ENCODE assay signal across 23 cellular contexts in the genomic region with DNA sequence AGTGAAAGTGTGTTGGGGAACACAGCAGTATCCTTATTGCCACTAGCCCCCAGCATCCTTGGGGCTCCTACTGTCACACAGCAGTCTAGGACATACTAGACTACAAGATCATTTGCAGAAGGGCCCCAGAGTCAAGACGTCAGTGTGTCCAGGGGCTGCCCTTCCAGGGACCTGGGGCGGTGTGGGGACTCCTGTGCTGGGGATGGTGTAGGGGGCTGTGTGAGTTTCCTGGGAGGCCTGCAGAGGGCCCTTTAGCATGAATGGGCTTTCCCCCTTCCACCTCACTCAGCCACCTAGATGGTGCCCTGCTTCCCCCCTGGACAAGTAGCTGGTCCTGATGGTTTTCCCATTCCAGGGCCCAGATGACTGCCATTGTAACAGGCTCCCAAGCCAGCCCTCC. TPM values are rescaled to one million over a fixed set of nuclear protein-coding genes. Genes with fewer than 3 reads are reported as not detected.
DNase-seq lines count a peak whose midpoint lies in the region; ATAC-seq, FAIRE-seq and TF ChIP-seq lines count a peak whose summit lies in the region.
"Had no signal": no experiment of that assay in that cellular context is flagged by ENCODE, and none has a peak within 500 bp of the region (broad histone marks: within the 10 kb centered on the region; RNA-seq: fewer than 3 reads in every experiment).

No MANE protein-coding gene starts in this region.

- WGBS in K562 (ENCODE audit: insufficient coverage, low coverage, missing lambda C conversion rate) = 0% methylated on average over 2 of the region's 2 CpGs
- no CpG with 5 or more reads among the region's 2 CpGs for WGBS in neuronal stem cell (ENCODE audit: extremely low coverage in 2 of 2, insufficient read length in 2 of 2, insufficient replicate concordance in 1 of 2), 2 donors

- BruUV-seq in K562 (replicated peaks; lab: Mats Ljungman, UMichigan) = no TSS peak

- no peak overlapping the region for H2BK15ac ChIP-seq in neuronal stem cell (ENCODE audit: low read length)

- peak overlapping the region; percentile 85 for H2AK5ac ChIP-seq in neuronal stem cell (ENCODE audit: low read depth, low read length)

- intact Hi-C loops in K562 (cut with micrococcal nuclease) = loop anchor here (5.0 to 10.0 kb wide), 3 partner anchors 74 to 476 kb away; partner anchors contain the start of genes CACNA1S and KIF14

- H3K4me1 ChIP-seq in K562 (replicated peaks in 1 of 2; ENCODE audit: control insufficient read depth in 2 of 2, insufficient read depth in 2 of 2, low read length in 2 of 2) (0 out of 5 replicates have a peak, but pooled peaks cover 0 to 2% of the 10 kb centered on the region in 2 experiments), neuronal stem cell (ENCODE audit: control insufficient read depth in 2 of 2, insufficient read depth in 1 of 2, low read depth in 1 of 2, low read length in 2 of 2) (peaks cover 10 to 14% of the 10 kb centered on the region in 2 donors)
- H3K4me1 ChIP-seq: Caco-2 had no signal

- no peak overlapping the region for H3K27ac ChIP-seq in WERI-Rb-1
- no peak overlapping the region for H3K27ac ChIP-seq in K562 (ENCODE audit: extremely low read depth, low read depth, low read length)
- no peak overlapping the region for H3K27ac ChIP-seq in neuronal stem cell (replicated peaks; ENCODE audit: low read length)
- H3K27ac ChIP-seq in RWPE1 = no peak overlapping the region
- H3K27ac ChIP-seq: 22Rv1, A549, C4-2B had no signal

- no peaks in the 10 kb centered on the region for H3K36me3 ChIP-seq in WERI-Rb-1
- H3K36me3 ChIP-seq in K562 (ENCODE audit: control insufficient read depth, insufficient read depth, low read length) = no peaks in the 10 kb centered on the region
- H3K36me3 ChIP-seq in neuronal stem cell (replicated peaks in 1 of 2; ENCODE audit: control insufficient read depth in 2 of 2, insufficient read depth in 2 of 2, low read length in 2 of 2) = no peaks in the 10 kb centered on the region
- H3K36me3 ChIP-seq: BLaER1 treated with 17β-estradiol and CSF1 and Interleukin-3, amounts not matched to agents 10 nM and 100 nM had no signal

- no peak for TF ChIP-seq POLR2A in K562 (conservative IDR thresholded peaks at IDR 0.05)

- H3K23ac ChIP-seq in neuronal stem cell (ENCODE audit: low read depth, low read length, poor library complexity) = no peak overlapping the region

- DNase-seq in WERI-Rb-1 (no peak), K562 (ENCODE audit: extremely low read depth in 1 of 4, low spot score in 3 of 4) (no peak), neuronal stem cell (ENCODE audit: low spot score) (no peak), HUDEP-2 (lab: John Stamatoyannopoulos, UW; ENCODE audit: unreplicated experiment in 76 of 76) (no peak), RWPE1 (ENCODE audit: low spot score) (no peak)
- DNase-seq in stimulated activated effector memory CD8-positive, alpha-beta T cell treated with anti-CD3 and anti-CD28 coated beads, Interleukin-12 subunit alpha, Interleukin-12 subunit beta, amount 100 ng/mL, for 72 hours (ENCODE audit: low spot score in 2 of 2) = no peak
- DNase-seq: AML-193; Caco-2; Calu3; CD4-positive, alpha-beta T cell; CD8-positive, alpha-beta T cell; DMS79 treated with DMSO at 0.1 percent for 48 hours; GF-D8 had no signal

- no peak overlapping the region for H2BK120ac ChIP-seq in neuronal stem cell (ENCODE audit: low read depth, low read length)

- H3K4ac ChIP-seq in neuronal stem cell (ENCODE audit: low read length) = no peak overlapping the region

- TF ChIP-seq CTCF in WERI-Rb-1 (IDR thresholded peaks at IDR 0.05; ENCODE audit: low read depth, low read length) = 0 out of 2 replicates have a peak, but pooled peaks have one; percentile 18
- TF ChIP-seq CTCF in K562 (IDR thresholded peaks at IDR 0.05 in 2 of 3, conservative IDR thresholded peaks at IDR 0.05 in 1 of 3; ENCODE audit: insufficient read depth in 2 of 3, low read depth in 1 of 3, low read length in 3 of 3) = no peak
- TF ChIP-seq CTCF in RWPE1 (conservative IDR thresholded peaks at IDR 0.05; ENCODE audit: low read depth) = no peak

- no peaks in the 10 kb centered on the region for H3K9me1 ChIP-seq in K562 (ENCODE audit: control insufficient read depth, insufficient read depth, low read length)

- no peak overlapping the region for H3K9ac ChIP-seq in K562 (ENCODE audit: insufficient read depth in 1 of 2, low read depth in 2 of 2, low read length in 2 of 2)
- no peak overlapping the region for H3K9ac ChIP-seq in neuronal stem cell (ENCODE audit: low read depth, low read length, poor library complexity)
- H3K9ac ChIP-seq: BLaER1 treated with 17β-estradiol and CSF1 and Interleukin-3, amounts not matched to agents 10 nM and 100 nM had no signal

- in situ Hi-C loops in K562 (cut with MboI) = loop anchor here (5.0 kb wide), 1 partner anchor 64 kb away; no protein-coding TSS in a partner anchor

- H2BK12ac ChIP-seq in neuronal stem cell (ENCODE audit: low read length) = peak overlapping the region; percentile 63

- CTCF ChIA-PET in K562 (lab: Yijun Ruan, JAX; ENCODE audit: low intra/inter-chr PET ratio) = interaction anchor here (4.3 kb wide), 1 partner anchor 69 kb away, joined by 76 read pairs; no protein-coding TSS in a partner anchor
- CTCF ChIA-PET in RWPE1 (lab: Yijun Ruan, JAX) = interaction anchor here (0.5 to 2.4 kb wide), 4 partner anchors 17 to 176 kb away, joined by 3 to 39 read pairs (median 4); no protein-coding TSS in a partner anchor

- no peak overlapping the region for H3K4me3 ChIP-seq in WERI-Rb-1 (ENCODE audit: low read depth, low read length)
- no peak overlapping the region for H3K4me3 ChIP-seq in K562
- no peak overlapping the region for H3K4me3 ChIP-seq in neuronal stem cell (ENCODE audit: low read length in 2 of 2)
- H3K4me3 ChIP-seq: A549; BLaER1 treated with 17β-estradiol and CSF1 and Interleukin-3, amounts not matched to agents 10 nM and 100 nM; GM12878 had no signal

- H4K20me1 ChIP-seq in K562 (replicated peaks; ENCODE audit: control insufficient read depth, insufficient read depth, low read length) = 0 out of 2 replicates have a peak, but pooled peaks cover 3% of the 10 kb centered on the region

- FAIRE-seq in K562 (lab: Jason Lieb, UNC) = no peak
- FAIRE-seq: A549, D721Med, G401.6, GM12878, GM12892 had no signal

- H3K4me1 Mint-ChIP-seq in stimulated activated effector memory CD8-positive, alpha-beta T cell treated with anti-CD3 and anti-CD28 coated beads, Interleukin-12 subunit alpha, Interleukin-12 subunit beta, amount 100 ng/mL, for 72 hours = no peaks in the 10 kb centered on the region

- no peaks in the 10 kb centered on the region for H3K79me2 ChIP-seq in K562 (ENCODE audit: control insufficient read depth, insufficient read depth, low read length)

- POLR2A ChIA-PET in K562 (lab: Yijun Ruan, JAX) (no interaction called here), RWPE1 (lab: Yijun Ruan, JAX; ENCODE audit: low non-redundant PET) (interaction anchor here (0.7 kb wide), 1 partner anchor 73 kb away, joined by 3 read pairs; no protein-coding TSS in a partner anchor)

- H3K79me1 ChIP-seq in neuronal stem cell (ENCODE audit: low read depth, low read length) = no peaks in the 10 kb centered on the region

- no peak overlapping the region for H2AFZ ChIP-seq in K562 (ENCODE audit: low read depth, low read length)
- H2AFZ ChIP-seq in neuronal stem cell (ENCODE audit: low read length) = no peak overlapping the region

- H4K8ac ChIP-seq in neuronal stem cell (ENCODE audit: low read depth, low read length) = no peak overlapping the region

- TF ChIP-seq RAD21 in K562 (CRISPR knock-in tag; conservative IDR thresholded peaks at IDR 0.05 in 1 of 2, IDR thresholded peaks at IDR 0.05 in 1 of 2) = no peak

- H3K27me3 ChIP-seq in WERI-Rb-1 (ENCODE audit: insufficient read depth, low read depth, severe bottlenecking) (no peaks in the 10 kb centered on the region), K562 (ENCODE audit: control insufficient read depth in 2 of 2, insufficient read depth in 2 of 2, low read length in 2 of 2) (peaks cover 9 to 19% of the 10 kb centered on the region in 2 experiments), neuronal stem cell (ENCODE audit: control insufficient read depth in 3 of 3, insufficient read depth in 3 of 3, low read depth in 1 of 3, low read length in 3 of 3) (peaks cover 0 to 10% (median 0%) of the 10 kb centered on the region in 3 experiments)

- no peaks in the 10 kb centered on the region for H3K9me3 Mint-ChIP-seq in stimulated activated effector memory CD8-positive, alpha-beta T cell treated with anti-CD3 and anti-CD28 coated beads, Interleukin-12 subunit alpha, Interleukin-12 subunit beta, amount 100 ng/mL, for 72 hours
- H3K9me3 Mint-ChIP-seq: CD4-positive, alpha-beta T cell; CD8-positive, alpha-beta T cell had no signal

- ATAC-seq in K562 (peak; percentile 10; the same call in 1 of the 3 replicates), GM19023 (IDR thresholded peaks at IDR 0.05; ENCODE audit: unreplicated experiment) (no peak)
- ATAC-seq in stimulated activated effector memory CD8-positive, alpha-beta T cell treated with anti-CD3 and anti-CD28 coated beads, Interleukin-12 subunit alpha, Interleukin-12 subunit beta, amount 100 ng/mL, for 72 hours = no peak
- ATAC-seq: A549; CD8-positive, alpha-beta T cell; GM12878 had no signal

- no peak overlapping the region for H3K4me3 Mint-ChIP-seq in stimulated activated effector memory CD8-positive, alpha-beta T cell treated with anti-CD3 and anti-CD28 coated beads, Interleukin-12 subunit alpha, Interleukin-12 subunit beta, amount 100 ng/mL, for 72 hours
- H3K4me3 Mint-ChIP-seq: B cell; CD4-positive, alpha-beta T cell; CD8-positive, alpha-beta T cell had no signal

- H3K27ac Mint-ChIP-seq in stimulated activated effector memory CD8-positive, alpha-beta T cell treated with anti-CD3 and anti-CD28 coated beads, Interleukin-12 subunit alpha, Interleukin-12 subunit beta, amount 100 ng/mL, for 72 hours = peak overlapping the region; percentile 7
- H3K27ac Mint-ChIP-seq: B cell; CD4-positive, alpha-beta T cell; CD8-positive, alpha-beta T cell had no signal

- no peak overlapping the region for H3K4me2 ChIP-seq in K562 (ENCODE audit: insufficient read depth, low read length)
- H3K4me2 ChIP-seq in neuronal stem cell (ENCODE audit: insufficient read depth, low read length, poor library complexity, severe bottlenecking) = no peak overlapping the region
- H3K4me2 ChIP-seq: A549; BLaER1 treated with 17β-estradiol and CSF1 and Interleukin-3, amounts not matched to agents 10 nM and 100 nM had no signal

- H3K14ac ChIP-seq in neuronal stem cell (ENCODE audit: low read length) = no peak overlapping the region

- H4K91ac ChIP-seq in neuronal stem cell (ENCODE audit: low read depth, low read length, poor library complexity) = no peak overlapping the region

- TF ChIP-seq EP300 in K562 (IDR thresholded peaks at IDR 0.05; ENCODE audit: low read length) = no peak

- H3K9me3 ChIP-seq in WERI-Rb-1 (ENCODE audit: severe bottlenecking) (no peaks in the 10 kb centered on the region), K562 (replicated peaks; ENCODE audit: control insufficient read depth, insufficient read depth, low read depth, low read length) (no peaks in the 10 kb centered on the region), neuronal stem cell (replicated peaks in 1 of 2; ENCODE audit: control insufficient read depth in 2 of 2, insufficient read depth in 1 of 2, low read depth in 1 of 2, low read length in 2 of 2) (no peaks in the 10 kb centered on the region)
- H3K9me3 ChIP-seq: A549; BLaER1 treated with 17β-estradiol and CSF1 and Interleukin-3, amounts not matched to agents 10 nM and 100 nM; Caco-2 had no signal

- no peak overlapping the region for H3K18ac ChIP-seq in neuronal stem cell (ENCODE audit: low read length)

- H3K36me3 Mint-ChIP-seq in stimulated activated effector memory CD8-positive, alpha-beta T cell treated with anti-CD3 and anti-CD28 coated beads, Interleukin-12 subunit alpha, Interleukin-12 subunit beta, amount 100 ng/mL, for 72 hours = no peaks in the 10 kb centered on the region
- H3K36me3 Mint-ChIP-seq: CD8-positive, alpha-beta T cell had no signal

- H2BK5ac ChIP-seq in neuronal stem cell (ENCODE audit: low read length) = no peak overlapping the region

RNA-seq across cellular contexts. Expression of gene KIF21B, which starts 17.5 kb away (rescaled TPM):
- total RNA-seq in K562 (2011; cell fraction: chromatin; rRNA removed; ENCODE audit: low replicate concordance) = 31.5 and 80.0 TPM in 2 replicates
- 28.8 and 39.0 TPM in 2 replicates for total RNA-seq in K562 (2011; cell fraction: nucleolus; rRNA removed)
- total RNA-seq in K562 (2011; cell fraction: nucleoplasm; rRNA removed) = 28.9 and 35.9 TPM in 2 replicates
- total RNA-seq in K562 (2014; rRNA removed) = 5.9 and 8.4 TPM in 2 replicates
- 2.8 and 3.3 TPM in 2 replicates for total RNA-seq in K562 (2014; rRNA removed; fragmentation: Illumina TruSeq; extraction: Trizol)
- 3.1 and 3.3 TPM in 2 replicates for total RNA-seq in K562 (2015; rRNA removed; fragmentation: Illumina TruSeq; extraction: Trizol)
- 11.5 and 13.4 TPM in 2 replicates for total RNA-seq in K562 (2021)
- 7.8 and 15.2 TPM in 2 replicates for polyA plus RNA-seq in K562 (2011; rRNA removed)
- 12.7 and 14.0 TPM in 2 replicates for polyA plus RNA-seq in K562 (2011; cell fraction: cytosol; rRNA removed)
- 44.2 and 45.1 TPM in 2 replicates for polyA plus RNA-seq in K562 (2011; cell fraction: nucleus; rRNA removed)
- 7.8 and 10.5 TPM in 2 replicates for polyA plus RNA-seq in K562 (2012)
- polyA plus RNA-seq in K562 (2014; fragmentation: Illumina TruSeq; extraction: Trizol) = 7.3 and 9.6 TPM in 2 replicates
- under 1 TPM; 0.46 to 0.48 TPM for polyA plus RNA-seq in K562 (2014; fragmentation: Nextera tagmentation; extraction: Ambion mirVana)
- 6.3 and 7.5 TPM in 2 replicates for polyA plus RNA-seq in K562 (2014; rRNA removed)
- polyA minus RNA-seq in K562 (2011; rRNA and poly(A)+ RNA removed) = 13.9 and 15.1 TPM in 2 replicates
- 11.5 and 22.6 TPM in 2 replicates for polyA minus RNA-seq in K562 (2011; cell fraction: cytosol; rRNA and poly(A)+ RNA removed)
- 22.5 and 38.5 TPM in 2 replicates for polyA minus RNA-seq in K562 (2011; cell fraction: nucleus; rRNA and poly(A)+ RNA removed)
- 8.0 TPM for polyA plus RNA-seq in neuronal stem cell (2013, experiment 1 of 2)
- 8.0 TPM for polyA plus RNA-seq in neuronal stem cell (2013, experiment 2 of 2)
